Comparison of ENCODE assay signal across 9 cellular contexts in genomic region chr6:133130863-133131262, GRCh38.
DNase-seq lines count a peak whose midpoint lies in the region; ATAC-seq lines count a peak whose summit lies in the region.
"Had no signal": no experiment of that assay in that cellular context is flagged by ENCODE, and none has a peak within 500 bp of the region (broad histone marks: within the 10 kb centered on the region; RNA-seq: fewer than 3 reads in every experiment).

No MANE protein-coding gene starts in this region.

- H3K27me3 ChIP-seq in aorta (ENCODE audit: control insufficient read depth in 1 of 2, insufficient read depth in 2 of 2, low read length in 1 of 2): no peaks in the 10 kb centered on the region

- intact Hi-C loops in aorta (cut with DNase I): no loop called here
- intact Hi-C loops in activated naive CD4-positive, alpha-beta T cell treated with anti-CD3 and anti-CD28 coated beads for 36 hours (cut with micrococcal nuclease): no loop called here

- H3K27ac ChIP-seq in aorta (ENCODE audit: low read depth in 1 of 2, low read length in 2 of 2): no peak overlapping the region

- peak; percentile 9 for ATAC-seq in aorta (ENCODE audit: low FRiP score)

- no peak overlapping the region for H3K27ac Mint-ChIP-seq in activated naive CD4-positive, alpha-beta T cell treated with anti-CD3 and anti-CD28 coated beads for 36 hours
- H3K27ac Mint-ChIP-seq: activated CD4-positive, alpha-beta T cell treated with anti-CD3 and anti-CD28 coated beads, Interleukin-2, amount 10 ng/mL, durations not matched to agents 7 days and 5 days had no signal

- H3K9me3 ChIP-seq in aorta (ENCODE audit: control insufficient read depth, low read length): no peaks in the 10 kb centered on the region

- H3K4me1 Mint-ChIP-seq in activated naive CD4-positive, alpha-beta T cell treated with anti-CD3 and anti-CD28 coated beads for 36 hours (ENCODE audit: low read depth): no peaks in the 10 kb centered on the region
- H3K4me1 Mint-ChIP-seq: activated CD4-positive, alpha-beta T cell treated with anti-CD3 and anti-CD28 coated beads, Interleukin-2, amount 10 ng/mL, durations not matched to agents 7 days and 5 days had no signal

- H3K36me3 Mint-ChIP-seq in activated naive CD4-positive, alpha-beta T cell treated with anti-CD3 and anti-CD28 coated beads for 36 hours (ENCODE audit: low read depth): no peaks in the 10 kb centered on the region

- 27 to 34% methylated on average over 2 of the region's 2 CpGs for WGBS in aorta, 2 donors

- no peak overlapping the region for H3K4me3 Mint-ChIP-seq in activated naive CD4-positive, alpha-beta T cell treated with anti-CD3 and anti-CD28 coated beads for 36 hours
- H3K4me3 Mint-ChIP-seq: activated CD4-positive, alpha-beta T cell treated with anti-CD3 and anti-CD28 coated beads, Interleukin-2, amount 10 ng/mL, durations not matched to agents 7 days and 5 days had no signal

- CTCF ChIA-PET in activated naive CD4-positive, alpha-beta T cell treated with anti-CD3 and anti-CD28 coated beads for 36 hours (lab: Charles Lee): no interaction called here

- H3K4me1 ChIP-seq in aorta (ENCODE audit: control insufficient read depth in 1 of 2, insufficient read depth in 2 of 2, low read length in 2 of 2): peaks cover 1 to 6% of the 10 kb centered on the region in 2 donors

- no peaks in the 10 kb centered on the region for H3K9me3 Mint-ChIP-seq in activated naive CD4-positive, alpha-beta T cell treated with anti-CD3 and anti-CD28 coated beads for 36 hours
- H3K9me3 Mint-ChIP-seq: activated CD4-positive, alpha-beta T cell treated with anti-CD3 and anti-CD28 coated beads, Interleukin-2, amount 10 ng/mL, durations not matched to agents 7 days and 5 days had no signal

- no peak overlapping the region for H3K4me3 ChIP-seq in aorta (ENCODE audit: low read length in 2 of 2)

- H3K36me3 ChIP-seq in aorta (ENCODE audit: control insufficient read depth in 1 of 2, insufficient read depth in 2 of 2, low read length in 1 of 2): no peaks in the 10 kb centered on the region

- H3K27me3 Mint-ChIP-seq in activated naive CD4-positive, alpha-beta T cell treated with anti-CD3 and anti-CD28 coated beads for 36 hours (ENCODE audit: low read depth): no peaks in the 10 kb centered on the region
- H3K27me3 Mint-ChIP-seq: activated CD4-positive, alpha-beta T cell treated with anti-CD3 and anti-CD28 coated beads, Interleukin-2, amount 10 ng/mL, durations not matched to agents 7 days and 5 days had no signal

- DNase-seq in SIG-M5 treated with dmso at 0.1 percent for 504 hours (lab: John Stamatoyannopoulos, UW; ENCODE audit: unreplicated experiment): peak; percentile 2
- DNase-seq in SIG-M5 (lab: John Stamatoyannopoulos, UW): no peak
- DNase-seq in amniotic epithelial cell (ENCODE audit: low read depth): peak; percentile 14
- DNase-seq in islet precursor cell: peak; percentile 96
- DNase-seq in aorta: peak in 1 of 2 donors; percentile 65
- DNase-seq in activated naive CD4-positive, alpha-beta T cell treated with anti-CD3 and anti-CD28 coated beads for 36 hours: no peak
- DNase-seq in NCI-H1436 treated with DMSO at 0.1 percent for 48 hours (lab: John Stamatoyannopoulos, UW): no peak
- no peak for DNase-seq in AG20443 (ENCODE audit: low spot score)
- DNase-seq: activated CD4-positive, alpha-beta T cell treated with anti-CD3 and anti-CD28 coated beads, Interleukin-2, amount 10 ng/mL, durations not matched to agents 7 days and 5 days had no signal

Comparison
In these comparisons a context has a peak if more than half of its experiments do, and no peak if none do; other contexts are left out.
1. DNase-seq: peak in SIG-M5 treated with dmso at 0.1 percent for 504 hours (single experiment), amniotic epithelial cell (single experiment) and islet precursor cell (single experiment); none in SIG-M5 (single experiment), activated naive CD4-positive, alpha-beta T cell treated with anti-CD3 and anti-CD28 coated beads for 36 hours (single experiment), NCI-H1436 treated with DMSO at 0.1 percent for 48 hours (single experiment) and AG20443 (single experiment).